22 cellular contexts compared by ENCODE assay signal in genomic region chr10:89355373-89355772, GRCh38. TPM values are rescaled to one million over a fixed set of nuclear protein-coding genes. Genes with fewer than 3 reads are reported as not detected.
DNase-seq lines count a peak whose midpoint lies in the region; FAIRE-seq and TF ChIP-seq lines count a peak whose summit lies in the region.
"Had no signal": no experiment of that assay in that cellular context is flagged by ENCODE, and none has a peak within 500 bp of the region (broad histone marks: within the 10 kb centered on the region; RNA-seq: fewer than 3 reads in every experiment).

No MANE protein-coding gene starts in this region.

- no peaks in the 10 kb centered on the region for H3K36me3 Mint-ChIP-seq in glutamatergic neuron (ENCODE audit: unreplicated experiment)

- H3K9ac ChIP-seq in GM23248, result no peak overlapping the region
- H3K9ac ChIP-seq in fibroblast of lung (ENCODE audit: insufficient read depth, low read length), result no peak overlapping the region

- H3K36me3 ChIP-seq in GM23248 (ENCODE audit: low read depth) (no peaks in the 10 kb centered on the region), fibroblast of lung (ENCODE audit: control insufficient read depth, insufficient read depth, low read length) (no peaks in the 10 kb centered on the region), hepatocyte (replicated peaks; ENCODE audit: insufficient read depth, low read depth) (no peaks in the 10 kb centered on the region)
- H3K36me3 ChIP-seq: Peyer's patch, transverse colon had no signal

- no peak overlapping the region for H3K27ac Mint-ChIP-seq in glutamatergic neuron (ENCODE audit: unreplicated experiment)
- H3K27ac Mint-ChIP-seq: activated CD4-positive, alpha-beta T cell treated with anti-CD3 and anti-CD28 coated beads, Interleukin-2, amount 10 ng/mL, durations not matched to agents 24 days and 14 days; CD4-positive, alpha-beta memory T cell; H9; stimulated activated naive B cell treated with anti-CD40 and anti-IgM and Interleukin-4, amounts not matched to agents 10 μg/mL and 1 μg/mL and 100 μg/mL, for 72 hours had no signal

- no peak for FAIRE-seq in urothelium cell line (lab: Jason Lieb, UNC)
- FAIRE-seq: GM19239, TTC549 had no signal

- no peaks in the 10 kb centered on the region for H3K9me3 Mint-ChIP-seq in glutamatergic neuron (ENCODE audit: unreplicated experiment)
- H3K9me3 Mint-ChIP-seq: activated CD4-positive, alpha-beta T cell treated with anti-CD3 and anti-CD28 coated beads, Interleukin-2, amount 10 ng/mL, durations not matched to agents 24 days and 14 days had no signal

- H3K27me3 ChIP-seq in GM23248 (replicated peaks; ENCODE audit: insufficient read depth) (no peaks in the 10 kb centered on the region), fibroblast of lung (ENCODE audit: control insufficient read depth, insufficient read depth, low read length) (no peaks in the 10 kb centered on the region), hepatocyte (no peaks in the 10 kb centered on the region)
- H3K27me3 ChIP-seq: Peyer's patch, transverse colon had no signal

- H3K4me1 Mint-ChIP-seq in glutamatergic neuron (ENCODE audit: low read depth, unreplicated experiment), result peaks cover 3% of the 10 kb centered on the region

- no peak overlapping the region for H2AFZ ChIP-seq in GM23248
- no peak overlapping the region for H2AFZ ChIP-seq in fibroblast of lung (ENCODE audit: low read length)
- H2AFZ ChIP-seq in hepatocyte, result no peak overlapping the region

- in situ Hi-C loops in GM23248 (cut with MboI), result no loop called here

- H3K4me1 ChIP-seq in GM23248 (ENCODE audit: insufficient read depth) (peaks cover 46% of the 10 kb centered on the region), fibroblast of lung (ENCODE audit: control insufficient read depth, extremely low read depth, insufficient read depth, low read length) (peaks cover 30% of the 10 kb centered on the region), hepatocyte (ENCODE audit: insufficient read depth) (peaks cover 27% of the 10 kb centered on the region)

- peaks cover 37% of the 10 kb centered on the region for H3F3A ChIP-seq in GM23248 (ENCODE audit: insufficient read depth)

- H3K4me2 ChIP-seq in GM23248 (ENCODE audit: unreplicated experiment), result peak overlapping the region; percentile 3
- no peak overlapping the region for H3K4me2 ChIP-seq in fibroblast of lung (ENCODE audit: extremely low read depth, insufficient read depth, low read length)
- H3K4me2 ChIP-seq in hepatocyte, result no peak overlapping the region

- H3K9me2 ChIP-seq in GM23248 (ENCODE audit: insufficient read depth) (no peaks in the 10 kb centered on the region), hepatocyte (replicated peaks; ENCODE audit: insufficient read depth) (no peaks in the 10 kb centered on the region)

- H3K27me3 Mint-ChIP-seq in glutamatergic neuron (ENCODE audit: unreplicated experiment), result peaks cover 2% of the 10 kb centered on the region
- H3K27me3 Mint-ChIP-seq: stimulated activated naive B cell treated with anti-CD40 and anti-IgM and Interleukin-4, amounts not matched to agents 10 μg/mL and 1 μg/mL and 100 μg/mL, for 72 hours had no signal

- peak overlapping the region; percentile 55 for H3K27ac ChIP-seq in GM23248
- peak overlapping the region; percentile 67 for H3K27ac ChIP-seq in fibroblast of lung (ENCODE audit: insufficient read depth, low read length)
- no peak overlapping the region for H3K27ac ChIP-seq in hepatocyte
- H3K27ac ChIP-seq: Peyer's patch, transverse colon had no signal

- H3K79me2 ChIP-seq in GM23248 (ENCODE audit: insufficient read depth) (no peaks in the 10 kb centered on the region), fibroblast of lung (ENCODE audit: control insufficient read depth, insufficient read depth, low read length) (no peaks in the 10 kb centered on the region), hepatocyte (no peaks in the 10 kb centered on the region)

- peak; percentile 58 for DNase-seq in A172 (ENCODE audit: low spot score)
- DNase-seq in GM23248, result peak; percentile 72
- DNase-seq in RKO (ENCODE audit: low spot score), result peak; percentile 29
- peak; percentile 72 to 81 for DNase-seq in fibroblast of lung (ENCODE audit: low read depth in 2 of 2)
- DNase-seq in activated T-cell treated with anti-CD3 and anti-CD28 coated beads, Interleukin-2, amount 50 U/mL, for 48 hours, result no peak
- no peak for DNase-seq in urothelium cell line (ENCODE audit: low spot score)
- no peak for DNase-seq in glutamatergic neuron
- no peak for DNase-seq in hepatocyte (ENCODE audit: low spot score)
- DNase-seq: activated CD4-positive, alpha-beta T cell treated with anti-CD3 and anti-CD28 coated beads, Interleukin-2, amount 10 ng/mL, durations not matched to agents 24 days and 14 days; activated naive CD4-positive, alpha-beta T cell; anterior cingulate cortex; CD4-positive, alpha-beta memory T cell; DMS79 treated with DMSO at 0.1 percent for 48 hours; endodermal cell; H9; Kasumi-1; Peyer's patch; stimulated activated naive B cell treated with anti-CD40 and anti-IgM and Interleukin-4, amounts not matched to agents 10 μg/mL and 1 μg/mL and 100 μg/mL, for 72 hours; transverse colon had no signal

- TF ChIP-seq CTCF in fibroblast of lung (conservative IDR thresholded peaks at IDR 0.05 in 1 of 2, IDR thresholded peaks at IDR 0.05 in 1 of 2; ENCODE audit: low read depth in 1 of 2, low read length in 2 of 2), result no peak
- TF ChIP-seq CTCF in glutamatergic neuron (IDR thresholded peaks at IDR 0.05; ENCODE audit: partially characterized antibody, unreplicated experiment), result no peak
- TF ChIP-seq CTCF in hepatocyte (IDR thresholded peaks at IDR 0.05; ENCODE audit: poor library complexity), result no peak

- no peak overlapping the region for H3K4me3 ChIP-seq in GM23248
- no peak overlapping the region for H3K4me3 ChIP-seq in fibroblast of lung (replicated peaks in 1 of 4; ENCODE audit: control extremely low read depth in 1 of 4, insufficient read depth in 1 of 4, low read depth in 3 of 4, low read length in 4 of 4)
- no peak overlapping the region for H3K4me3 ChIP-seq in hepatocyte
- H3K4me3 ChIP-seq: Peyer's patch, transverse colon had no signal

- H4K20me1 ChIP-seq in GM23248 (ENCODE audit: insufficient read depth) (no peaks in the 10 kb centered on the region), fibroblast of lung (ENCODE audit: control insufficient read depth, extremely low read depth, insufficient read depth, low read length) (no peaks in the 10 kb centered on the region), hepatocyte (ENCODE audit: insufficient read depth, poor library complexity, severe bottlenecking) (no peaks in the 10 kb centered on the region)

- WGBS in GM23248 (ENCODE audit: low coverage in 1 of 2, low lambda C conversion rate in 2 of 2, missing lambda C conversion rate in 2 of 2), 2 experiments, result 23 to 33% methylated on average over 1 of the region's 1 CpG
- 93% methylated on average over 1 of the region's 1 CpG for WGBS in hepatocyte (ENCODE audit: low lambda C conversion rate, missing lambda C conversion rate)

- no peak overlapping the region for H3K4me3 Mint-ChIP-seq in glutamatergic neuron (ENCODE audit: unreplicated experiment)
- H3K4me3 Mint-ChIP-seq: activated CD4-positive, alpha-beta T cell treated with anti-CD3 and anti-CD28 coated beads, Interleukin-2, amount 10 ng/mL, durations not matched to agents 24 days and 14 days; CD4-positive, alpha-beta memory T cell; endodermal cell; H9; stimulated activated naive B cell treated with anti-CD40 and anti-IgM and Interleukin-4, amounts not matched to agents 10 μg/mL and 1 μg/mL and 100 μg/mL, for 72 hours had no signal

- no peaks in the 10 kb centered on the region for H3K9me3 ChIP-seq in GM23248 (ENCODE audit: low read depth)
- H3K9me3 ChIP-seq in fibroblast of lung (ENCODE audit: control insufficient read depth, insufficient read depth, low read depth, low read length), result no peaks in the 10 kb centered on the region
- no peaks in the 10 kb centered on the region for H3K9me3 ChIP-seq in hepatocyte (ENCODE audit: low read depth)
- H3K9me3 ChIP-seq: Peyer's patch, transverse colon had no signal

RNA-seq across cellular contexts. Expression of gene IFIT1B, which starts 22.5 kb away (rescaled TPM):
- not detected in 2 replicates for total RNA-seq in A172 (2014; rRNA removed; shearing (Covaris generic))
- not detected in 2 replicates for total RNA-seq in GM23248 (2014; rRNA removed; shearing (Covaris generic))
- polyA plus RNA-seq in GM23248 (2016; fragmentation: Nextera tagmentation; extraction: Ambion mirVana) (not detected in 2 replicates), fibroblast of lung (not detected in 2 replicates), hepatocyte (not detected in 2 replicates)
- total RNA-seq in fibroblast of lung (under 0.01 TPM in 1 of 2 replicates, not detected in the other), glutamatergic neuron (ENCODE audit: unreplicated experiment) (not detected), hepatocyte (not detected in 2 replicates)
- polyA plus RNA-seq in fibroblast of lung (2012), result not detected in 2 replicates
- not detected in 2 replicates for polyA minus RNA-seq in fibroblast of lung (ENCODE audit: low replicate concordance)
- total RNA-seq: activated CD4-positive, alpha-beta T cell treated with anti-CD3 and anti-CD28 coated beads, Interleukin-2, amount 10 ng/mL, durations not matched to agents 24 days and 14 days; CD4-positive, alpha-beta memory T cell; chondrocyte; endodermal cell; H9; Peyer's patch; transverse colon had no signal
- polyA plus RNA-seq: CD4-positive, alpha-beta memory T cell had no signal

RNA-seq across cellular contexts. Expression of gene IFIT3, which starts 27.6 kb away (rescaled TPM):
- 16.6 and 17.2 TPM in 2 replicates for total RNA-seq in A172 (2014; rRNA removed; shearing (Covaris generic))
- total RNA-seq in GM23248 (2014; rRNA removed; shearing (Covaris generic)), result 10.9 and 19.0 TPM in 2 replicates
- polyA plus RNA-seq in GM23248 (2016; fragmentation: Nextera tagmentation; extraction: Ambion mirVana) (10.4 and 10.6 TPM in 2 replicates), fibroblast of lung (30.5 and 62.9 TPM in 2 replicates), hepatocyte (6.9 and 8.6 TPM in 2 replicates)
- total RNA-seq in fibroblast of lung (23.6 and 33.5 TPM in 2 replicates), glutamatergic neuron (ENCODE audit: unreplicated experiment) (not detected), hepatocyte (10.5 and 10.8 TPM in 2 replicates)
- polyA plus RNA-seq in fibroblast of lung (2012), result 21.6 and 39.1 TPM in 2 replicates
- polyA minus RNA-seq in fibroblast of lung (ENCODE audit: low replicate concordance), result 2.1 and 3.5 TPM in 2 replicates

RNA-seq across cellular contexts. Expression of gene IFIT1, which starts 37.0 kb away (rescaled TPM):
- total RNA-seq in A172 (2014; rRNA removed; shearing (Covaris generic)), result 21.2 and 22.9 TPM in 2 replicates
- total RNA-seq in GM23248 (2014; rRNA removed; shearing (Covaris generic)), result 15.2 and 18.6 TPM in 2 replicates
- polyA plus RNA-seq in GM23248 (2016; fragmentation: Nextera tagmentation; extraction: Ambion mirVana), result 14.3 and 15.7 TPM in 2 replicates
- 21.8 and 25.8 TPM in 2 replicates for total RNA-seq in fibroblast of lung
- polyA plus RNA-seq in fibroblast of lung, result 12.8 and 71.4 TPM in 2 replicates
- polyA plus RNA-seq in fibroblast of lung (2012), result 10.2 and 43.5 TPM in 2 replicates
- polyA minus RNA-seq in fibroblast of lung (ENCODE audit: low replicate concordance), result 2.6 and 2.9 TPM in 2 replicates
- not detected for total RNA-seq in glutamatergic neuron (ENCODE audit: unreplicated experiment)
- total RNA-seq in hepatocyte, result 14.7 and 15.1 TPM in 2 replicates
- polyA plus RNA-seq in hepatocyte, result 5.6 and 8.2 TPM in 2 replicates

RNA-seq across cellular contexts. Expression of gene IFIT2, which starts 53.5 kb away (rescaled TPM):
- total RNA-seq in A172 (2014; rRNA removed; shearing (Covaris generic)), result 2.5 and 3.5 TPM in 2 replicates
- total RNA-seq in GM23248 (2014; rRNA removed; shearing (Covaris generic)), result 3.5 and 7.0 TPM in 2 replicates
- polyA plus RNA-seq in GM23248 (2016; fragmentation: Nextera tagmentation; extraction: Ambion mirVana) (8.5 and 9.5 TPM in 2 replicates), fibroblast of lung (5.4 and 12.1 TPM in 2 replicates), hepatocyte (2.4 and 2.9 TPM in 2 replicates)
- total RNA-seq in fibroblast of lung (11.6 and 21.6 TPM in 2 replicates), glutamatergic neuron (ENCODE audit: unreplicated experiment) (not detected), hepatocyte (3.9 and 4.6 TPM in 2 replicates)
- 4.4 and 11.1 TPM in 2 replicates for polyA plus RNA-seq in fibroblast of lung (2012)
- polyA minus RNA-seq in fibroblast of lung (ENCODE audit: low replicate concordance), result 0.93 and 1.6 TPM in 2 replicates
- total RNA-seq: H9 had no signal

RNA-seq across cellular contexts. Expression of gene IFIT5, which starts 59.0 kb away (rescaled TPM):
- total RNA-seq in A172 (2014; rRNA removed; shearing (Covaris generic)), result 35.5 and 38.5 TPM in 2 replicates
- 21.8 and 25.9 TPM in 2 replicates for total RNA-seq in GM23248 (2014; rRNA removed; shearing (Covaris generic))
- polyA plus RNA-seq in GM23248 (2016; fragmentation: Nextera tagmentation; extraction: Ambion mirVana) (20.7 and 21.3 TPM in 2 replicates), fibroblast of lung (18.3 and 23.5 TPM in 2 replicates), hepatocyte (6.5 and 7.3 TPM in 2 replicates)
- total RNA-seq in fibroblast of lung (27.7 and 32.7 TPM in 2 replicates), glutamatergic neuron (ENCODE audit: unreplicated experiment) (5.1 TPM), hepatocyte (17.1 and 17.5 TPM in 2 replicates)
- 13.2 and 14.9 TPM in 2 replicates for polyA plus RNA-seq in fibroblast of lung (2012)
- polyA minus RNA-seq in fibroblast of lung (ENCODE audit: low replicate concordance), result 1.4 and 4.3 TPM in 2 replicates

Comparison
In these comparisons a context has a peak if more than half of its experiments do, and no peak if none do; other contexts are left out.
1. DNase-seq: peak in A172 (single experiment), GM23248 (single experiment), RKO (single experiment) and fibroblast of lung (2 of 2); none in activated T-cell treated with anti-CD3 and anti-CD28 coated beads, Interleukin-2, amount 50 U/mL, for 48 hours (0 of 2), urothelium cell line (single experiment), glutamatergic neuron (single experiment) and hepatocyte (single experiment).
2. RNA of gene IFIT3, which starts 27.6 kb away (total RNA-seq): 23.6 to 33.5 TPM in fibroblast of lung, 16.6 to 17.2 TPM in A172, 10.9 to 19.0 TPM in GM23248 and 10.5 to 10.8 TPM in hepatocyte; not detected in glutamatergic neuron (single experiment); every median in the first group is over 10 times any median in the second.
3. RNA of gene IFIT1, which starts 37.0 kb away (total RNA-seq): 21.8 to 25.8 TPM in fibroblast of lung, 21.2 to 22.9 TPM in A172, 15.2 to 18.6 TPM in GM23248 and 14.7 to 15.1 TPM in hepatocyte; not detected in glutamatergic neuron (single experiment); every median in the first group is over 10 times any median in the second.